ENCODE assay signal across 8 cellular contexts in genomic region chr3:132659000-132659369, GRCh38. TPM values are rescaled to one million over a fixed set of nuclear protein-coding genes. Genes with fewer than 3 reads are reported as not detected.
DNase-seq lines count a peak whose midpoint lies in the region; TF ChIP-seq lines count a peak whose summit lies in the region.

No MANE protein-coding gene starts in this region.

- H3K23ac ChIP-seq in H9 (ENCODE audit: insufficient read length, low read depth, low read length), result no peak overlapping the region

- H2BK15ac ChIP-seq in H9 (ENCODE audit: low read depth, low read length), result no peak overlapping the region

- no peak overlapping the region for H3K18ac ChIP-seq in H9 (ENCODE audit: insufficient read length, low read depth, low read length)

- no peaks in the 10 kb centered on the region for H3K9me3 ChIP-seq in BLaER1 treated with 17β-estradiol and CSF1 and Interleukin-3, amounts not matched to agents 10 nM and 100 nM (replicated peaks in 1 of 11)
- no peaks in the 10 kb centered on the region for H3K9me3 ChIP-seq in H9 (ENCODE audit: control insufficient read depth, low read depth, low read length)
- no peaks in the 10 kb centered on the region for H3K9me3 ChIP-seq in iPS-18c (ENCODE audit: control insufficient read depth, insufficient read depth, low read length)

- H3K79me2 ChIP-seq in H9 (ENCODE audit: insufficient read depth, low read length), result peaks cover 6% of the 10 kb centered on the region; the same call in 1 of the 2 replicates

- H2AFZ ChIP-seq in H9 (ENCODE audit: low read length), result no peak overlapping the region

- H2AK5ac ChIP-seq in H9 (ENCODE audit: insufficient read length, low read length), result no peak overlapping the region

- intact Hi-C loops in activated T-helper 2 cell treated with anti-CD3 and anti-CD28 coated beads, Interferon-gamma antibody, Interleukin-2, Interleukin-4, amounts not matched to agents 10 μg/mL and 5 μg/mL and 100 μg/mL, durations not matched to agents 14 hours and 24 hours and 36 hours (cut with micrococcal nuclease), result no loop called here

- no peak overlapping the region for H4K91ac ChIP-seq in H9 (ENCODE audit: insufficient read length, low read depth, low read length)

- no peak overlapping the region for H2BK12ac ChIP-seq in H9 (ENCODE audit: insufficient read length, low read depth, low read length)

- no peaks in the 10 kb centered on the region; a peak in 1 of 7 replicates for H3K36me3 Mint-ChIP-seq in H9 (ENCODE audit: insufficient read depth in 1 of 3, low read depth in 3 of 3)
- H3K36me3 Mint-ChIP-seq in activated T-helper 2 cell treated with anti-CD3 and anti-CD28 coated beads, Interferon-gamma antibody, Interleukin-2, Interleukin-4, amounts not matched to agents 10 μg/mL and 5 μg/mL and 100 μg/mL, durations not matched to agents 14 hours and 24 hours and 36 hours (ENCODE audit: low read depth), result peaks cover 19% of the 10 kb centered on the region
- H3K36me3 Mint-ChIP-seq in stimulated activated naive CD8-positive, alpha-beta T cell treated with anti-CD3 and anti-CD28 coated beads, Interleukin-15, Interleukin-2, amounts not matched to agents 100 ng/mL and 50 ng/mL, for 24 hours (ENCODE audit: low read depth), result peaks cover 16% of the 10 kb centered on the region

- no peak overlapping the region for H3T11ph ChIP-seq in H9 (ENCODE audit: low read length)

- H3K79me1 ChIP-seq in H9 (ENCODE audit: insufficient read depth, low read depth, low read length, poor library complexity, severe bottlenecking), result no peaks in the 10 kb centered on the region

- no peak overlapping the region for H3K14ac ChIP-seq in H9 (ENCODE audit: insufficient read depth, low read length)

- H2BK120ac ChIP-seq in H9 (ENCODE audit: low read depth, low read length, poor library complexity, severe bottlenecking), result no peak overlapping the region

- no CpG with 5 or more reads among the region's 7 CpGs for WGBS in H9 (ENCODE audit: extremely low coverage, insufficient read length, low lambda C conversion rate)

- peaks cover 14 to 19% of the 10 kb centered on the region in 2 experiments for H3K4me1 Mint-ChIP-seq in H9
- H3K4me1 Mint-ChIP-seq in activated T-helper 2 cell treated with anti-CD3 and anti-CD28 coated beads, Interferon-gamma antibody, Interleukin-2, Interleukin-4, amounts not matched to agents 10 μg/mL and 5 μg/mL and 100 μg/mL, durations not matched to agents 14 hours and 24 hours and 36 hours (ENCODE audit: low read depth), result peaks cover 37% of the 10 kb centered on the region
- H3K4me1 Mint-ChIP-seq in stimulated activated naive CD8-positive, alpha-beta T cell treated with anti-CD3 and anti-CD28 coated beads, Interleukin-15, Interleukin-2, amounts not matched to agents 100 ng/mL and 50 ng/mL, for 24 hours (ENCODE audit: low read depth), result peaks cover 52% of the 10 kb centered on the region

- DNase-seq in H9 (no peak), HuH-7.5 (ENCODE audit: low spot score) (no peak), GM13976 (ENCODE audit: low spot score) (no peak)
- no peak for DNase-seq in activated T-helper 2 cell treated with anti-CD3 and anti-CD28 coated beads, Interferon-gamma antibody, Interleukin-2, Interleukin-4, amounts not matched to agents 10 μg/mL and 5 μg/mL and 100 μg/mL, durations not matched to agents 14 hours and 24 hours and 36 hours (ENCODE audit: low spot score)
- DNase-seq in stimulated activated CD4-positive, alpha-beta T cell treated with anti-CD3 and anti-CD28 coated beads, Interleukin-4, amount 100 ng/mL, for 24 hours, result no peak

- H2BK20ac ChIP-seq in H9 (ENCODE audit: low read depth, low read length, poor library complexity, severe bottlenecking), result no peak overlapping the region

- no peak overlapping the region for H3K27ac Mint-ChIP-seq in H9
- H3K27ac Mint-ChIP-seq in activated T-helper 2 cell treated with anti-CD3 and anti-CD28 coated beads, Interferon-gamma antibody, Interleukin-2, Interleukin-4, amounts not matched to agents 10 μg/mL and 5 μg/mL and 100 μg/mL, durations not matched to agents 14 hours and 24 hours and 36 hours, result peak overlapping the region; percentile 97
- H3K27ac Mint-ChIP-seq in stimulated activated naive CD8-positive, alpha-beta T cell treated with anti-CD3 and anti-CD28 coated beads, Interleukin-15, Interleukin-2, amounts not matched to agents 100 ng/mL and 50 ng/mL, for 24 hours, result peak overlapping the region; percentile 96

- H3K4me1 ChIP-seq in BLaER1 treated with 17β-estradiol and CSF1 and Interleukin-3, amounts not matched to agents 10 nM and 100 nM, result peaks cover 23 to 60% (median 36%) of the 10 kb centered on the region in 10 experiments
- H3K4me1 ChIP-seq in H9 (ENCODE audit: insufficient read depth, low read length), result no peaks in the 10 kb centered on the region

- H3K4me3 Mint-ChIP-seq in H9, result peak overlapping the region; percentile 95 to 98
- peak overlapping the region; percentile 94 for H3K4me3 Mint-ChIP-seq in activated T-helper 2 cell treated with anti-CD3 and anti-CD28 coated beads, Interferon-gamma antibody, Interleukin-2, Interleukin-4, amounts not matched to agents 10 μg/mL and 5 μg/mL and 100 μg/mL, durations not matched to agents 14 hours and 24 hours and 36 hours (ENCODE audit: low read depth)
- H3K4me3 Mint-ChIP-seq in stimulated activated naive CD8-positive, alpha-beta T cell treated with anti-CD3 and anti-CD28 coated beads, Interleukin-15, Interleukin-2, amounts not matched to agents 100 ng/mL and 50 ng/mL, for 24 hours, result peak overlapping the region; percentile 98

- no peak overlapping the region for H2BK5ac ChIP-seq in H9 (ENCODE audit: insufficient read length, low read length)

- H3K27ac ChIP-seq in BLaER1 treated with 17β-estradiol and CSF1 and Interleukin-3, amounts not matched to agents 10 nM and 100 nM, result peak overlapping the region in 7 of 11 experiments; percentile 88 to 94 (median 90); a peak in 11 of 22 replicates
- no peak overlapping the region for H3K27ac ChIP-seq in H9 (ENCODE audit: insufficient read length, low read depth, low read length)

- H3K36me3 ChIP-seq in BLaER1 treated with 17β-estradiol and CSF1 and Interleukin-3, amounts not matched to agents 10 nM and 100 nM, result peaks cover 0 to 9% (median 0%) of the 10 kb centered on the region in 11 experiments; a peak in 2 of 22 replicates

- peak overlapping the region; percentile 71 to 95 (median 90) for H3K4me3 ChIP-seq in BLaER1 treated with 17β-estradiol and CSF1 and Interleukin-3, amounts not matched to agents 10 nM and 100 nM
- peak overlapping the region; percentile 98; the same call in 1 of the 2 replicates for H3K4me3 ChIP-seq in iPS-18c (ENCODE audit: insufficient read depth, low read depth, low read length)

- in situ Hi-C loops in GM13976 (cut with MboI; ENCODE audit: low sequenced_read_pairs, unreplicated experiment), result no loop called here

- H4K8ac ChIP-seq in H9 (replicated peaks; ENCODE audit: insufficient read length, low read depth, low read length), result no peak overlapping the region

- TF ChIP-seq CTCF in H9 (conservative IDR thresholded peaks at IDR 0.05), result no peak
- no peak for TF ChIP-seq CTCF in GM13976 (IDR thresholded peaks at IDR 0.05; ENCODE audit: borderline replicate concordance, control extremely low read depth, extremely low read depth, insufficient read depth, missing control alignments)

- H3K9ac ChIP-seq in BLaER1 treated with 17β-estradiol and CSF1 and Interleukin-3, amounts not matched to agents 10 nM and 100 nM, result peak overlapping the region; percentile 86 to 95 (median 94)
- H3K9ac ChIP-seq in H9 (ENCODE audit: extremely low read depth, insufficient read length, low read length), result no peak overlapping the region

- no peaks in the 10 kb centered on the region for H3K27me3 ChIP-seq in BLaER1 treated with 17β-estradiol and CSF1 and Interleukin-3, amounts not matched to agents 10 nM and 100 nM
- H3K27me3 ChIP-seq in H9 (ENCODE audit: insufficient read depth, low read length), result no peaks in the 10 kb centered on the region

- H3K4ac ChIP-seq in H9 (ENCODE audit: low read depth, low read length), result no peak overlapping the region

- no peaks in the 10 kb centered on the region for H3K9me3 Mint-ChIP-seq in H9
- no peaks in the 10 kb centered on the region for H3K9me3 Mint-ChIP-seq in activated T-helper 2 cell treated with anti-CD3 and anti-CD28 coated beads, Interferon-gamma antibody, Interleukin-2, Interleukin-4, amounts not matched to agents 10 μg/mL and 5 μg/mL and 100 μg/mL, durations not matched to agents 14 hours and 24 hours and 36 hours
- H3K9me3 Mint-ChIP-seq in stimulated activated naive CD8-positive, alpha-beta T cell treated with anti-CD3 and anti-CD28 coated beads, Interleukin-15, Interleukin-2, amounts not matched to agents 100 ng/mL and 50 ng/mL, for 24 hours, result no peaks in the 10 kb centered on the region

- H3K4me2 ChIP-seq in BLaER1 treated with 17β-estradiol and CSF1 and Interleukin-3, amounts not matched to agents 10 nM and 100 nM, result peak overlapping the region; percentile 75 to 95 (median 89)
- H3K4me2 ChIP-seq in H9 (ENCODE audit: insufficient read depth, insufficient read length, low read length), result peak overlapping the region; percentile 59

- H3K27me3 Mint-ChIP-seq in H9 (ENCODE audit: low read depth), result no peaks in the 10 kb centered on the region
- no peaks in the 10 kb centered on the region for H3K27me3 Mint-ChIP-seq in activated T-helper 2 cell treated with anti-CD3 and anti-CD28 coated beads, Interferon-gamma antibody, Interleukin-2, Interleukin-4, amounts not matched to agents 10 μg/mL and 5 μg/mL and 100 μg/mL, durations not matched to agents 14 hours and 24 hours and 36 hours (ENCODE audit: low read depth)
- no peaks in the 10 kb centered on the region for H3K27me3 Mint-ChIP-seq in stimulated activated naive CD8-positive, alpha-beta T cell treated with anti-CD3 and anti-CD28 coated beads, Interleukin-15, Interleukin-2, amounts not matched to agents 100 ng/mL and 50 ng/mL, for 24 hours

- no peak overlapping the region for H3K56ac ChIP-seq in H9 (ENCODE audit: insufficient read length, low read depth, low read length)

- H3K23me2 ChIP-seq in H9 (ENCODE audit: insufficient read length, low read depth, low read length, poor library complexity, severe bottlenecking), result peaks cover 12% of the 10 kb centered on the region

- H4K20me1 ChIP-seq in BLaER1 treated with 17β-estradiol and CSF1 and Interleukin-3, amounts not matched to agents 10 nM and 100 nM, result peaks cover 0 to 28% (median 0%) of the 10 kb centered on the region in 11 experiments; a peak in 4 of 22 replicates
- H4K20me1 ChIP-seq in H9 (ENCODE audit: control insufficient read depth, insufficient read depth, insufficient read length), result no peaks in the 10 kb centered on the region

- H4K5ac ChIP-seq in H9 (ENCODE audit: insufficient read length, low read depth, low read length), result no peak overlapping the region

RNA-seq across cellular contexts. Expression of gene ACAD11, which starts 0.6 kb away (rescaled TPM):
- 15.6 and 18.0 TPM in 2 replicates for total RNA-seq in H9 (2021)
- total RNA-seq in activated T-helper 2 cell treated with anti-CD3 and anti-CD28 coated beads, Interferon-gamma antibody, Interleukin-2, Interleukin-4, amounts not matched to agents 10 μg/mL and 5 μg/mL and 100 μg/mL, durations not matched to agents 14 hours and 24 hours and 36 hours, result 14.9 and 18.3 TPM in 2 replicates

RNA-seq across cellular contexts. Expression of gene UBA5, which starts 1.1 kb away (rescaled TPM):
- total RNA-seq in H9 (2021), result 37.7 and 39.2 TPM in 2 replicates
- total RNA-seq in activated T-helper 2 cell treated with anti-CD3 and anti-CD28 coated beads, Interferon-gamma antibody, Interleukin-2, Interleukin-4, amounts not matched to agents 10 μg/mL and 5 μg/mL and 100 μg/mL, durations not matched to agents 14 hours and 24 hours and 36 hours, result 75.6 and 80.2 TPM in 2 replicates

Comparison
In these comparisons a context has a peak if more than half of its experiments do, and no peak if none do; other contexts are left out.
1. H3K27ac Mint-ChIP-seq: peak in activated T-helper 2 cell treated with anti-CD3 and anti-CD28 coated beads, Interferon-gamma antibody, Interleukin-2, Interleukin-4, amounts not matched to agents 10 μg/mL and 5 μg/mL and 100 μg/mL, durations not matched to agents 14 hours and 24 hours and 36 hours (single experiment) and stimulated activated naive CD8-positive, alpha-beta T cell treated with anti-CD3 and anti-CD28 coated beads, Interleukin-15, Interleukin-2, amounts not matched to agents 100 ng/mL and 50 ng/mL, for 24 hours (single experiment); none in H9 (0 of 3).
2. Peak in every context shown above with its lines, with median percentiles within 50 percentile points of each other: H3K4me3 Mint-ChIP-seq.